ENCODE assay signal across 22 cellular contexts in genomic region chr3:179671309-179671708, GRCh38. TPM values are rescaled to one million over a fixed set of nuclear protein-coding genes. Genes with fewer than 3 reads are reported as not detected.
DNase-seq lines count a peak whose midpoint lies in the region; ATAC-seq and TF ChIP-seq lines count a peak whose summit lies in the region.
"Had no signal": no experiment of that assay in that cellular context is flagged by ENCODE, and none has a peak within 500 bp of the region (broad histone marks: within the 10 kb centered on the region; RNA-seq: fewer than 3 reads in every experiment).

No MANE protein-coding gene starts in this region.

- TF ChIP-seq EP300 in upper lobe of left lung (IDR thresholded peaks at IDR 0.05): no peak

- DNase-seq in heart right ventricle: no peak
- no peak for DNase-seq in left ventricle myocardium superior
- no peak for DNase-seq in endothelial cell (ENCODE audit: low spot score)
- no peak for DNase-seq in lower lobe of right lung
- no peak for DNase-seq in upper lobe of left lung
- no peak for DNase-seq in retina
- no peak for DNase-seq in neural progenitor cell (ENCODE audit: low spot score)
- no peak for DNase-seq in NCI-H187 (lab: John Stamatoyannopoulos, UW)
- DNase-seq: 8988T; BE2C; CD4-positive, CD25-positive, alpha-beta regulatory T cell; COR-L47; DMS153; GDM1; KBM-7; NCI-H1694 treated with DMSO at 0.1 percent for 48 hours; NCI-H2227 treated with DMSO at 0.1 percent for 48 hours; NCI-H510A treated with DMSO at 0.1 percent for 48 hours; NCI-H774; OCI-M1; SHP77 treated with DMSO at 0.1 percent for 48 hours had no signal

- H3K4me3 Mint-ChIP-seq in endothelial cell (ENCODE audit: unreplicated experiment) (no peak overlapping the region), neural progenitor cell (no peak overlapping the region)
- H3K4me3 Mint-ChIP-seq: CD4-positive, CD25-positive, alpha-beta regulatory T cell had no signal

- peaks cover 50% of the 10 kb centered on the region for H4K20me1 ChIP-seq in neural progenitor cell (ENCODE audit: low read depth)

- H3K27ac Mint-ChIP-seq in endothelial cell (ENCODE audit: unreplicated experiment): peak overlapping the region; percentile 97
- H3K27ac Mint-ChIP-seq in neural progenitor cell: no peak overlapping the region
- H3K27ac Mint-ChIP-seq: CD4-positive, CD25-positive, alpha-beta regulatory T cell had no signal

- no peaks in the 10 kb centered on the region for H3K9me3 ChIP-seq in heart right ventricle
- H3K9me3 ChIP-seq in lower lobe of right lung: no peaks in the 10 kb centered on the region
- no peaks in the 10 kb centered on the region for H3K9me3 ChIP-seq in upper lobe of left lung
- H3K9me3 ChIP-seq in neural progenitor cell (ENCODE audit: low read depth): no peaks in the 10 kb centered on the region
- H3K9me3 ChIP-seq: BE2C had no signal

- H3K4me1 Mint-ChIP-seq in endothelial cell (ENCODE audit: unreplicated experiment) (peaks cover 14% of the 10 kb centered on the region), neural progenitor cell (peaks cover 6% of the 10 kb centered on the region)

- H3K4me2 ChIP-seq in neural progenitor cell: no peak overlapping the region

- intact Hi-C loops in heart right ventricle (cut with DNase I): no loop called here
- intact Hi-C loops in left ventricle myocardium superior (cut with micrococcal nuclease): no loop called here
- intact Hi-C loops in lower lobe of right lung (cut with DNase I): no loop called here

- H3K36me3 ChIP-seq in heart right ventricle: no peaks in the 10 kb centered on the region
- H3K36me3 ChIP-seq in lower lobe of right lung: no peaks in the 10 kb centered on the region
- H3K36me3 ChIP-seq in upper lobe of left lung: no peaks in the 10 kb centered on the region
- H3K36me3 ChIP-seq in neural progenitor cell: no peaks in the 10 kb centered on the region
- H3K36me3 ChIP-seq: BE2C, HAP-1 had no signal

- H3F3A ChIP-seq in neural progenitor cell (ENCODE audit: low read depth): peaks cover 7% of the 10 kb centered on the region

- TF ChIP-seq CTCF in heart right ventricle (IDR thresholded peaks at IDR 0.05) (no peak), endothelial cell (IDR thresholded peaks at IDR 0.05; ENCODE audit: unreplicated experiment) (no peak), lower lobe of right lung (IDR thresholded peaks at IDR 0.05) (no peak), upper lobe of left lung (IDR thresholded peaks at IDR 0.05) (no peak), neural progenitor cell (IDR thresholded peaks at IDR 0.05) (no peak)

- H3K9me3 Mint-ChIP-seq in endothelial cell (ENCODE audit: unreplicated experiment) (no peaks in the 10 kb centered on the region), neural progenitor cell (no peaks in the 10 kb centered on the region)

- 75 to 91% methylated on average over 1 of the region's 1 CpG for WGBS in heart right ventricle, 2 donors
- WGBS in upper lobe of left lung, 2 donors: 70 to 75% methylated on average over 1 of the region's 1 CpG

- ATAC-seq in heart right ventricle (no peak), left ventricle myocardium superior (no peak), lower lobe of right lung (no peak), upper lobe of left lung (ENCODE audit: low FRiP score in 2 of 2) (no peak)

- H3K36me3 Mint-ChIP-seq in endothelial cell (ENCODE audit: low read depth, unreplicated experiment) (peaks cover 18% of the 10 kb centered on the region), neural progenitor cell (peaks cover 24% of the 10 kb centered on the region)

- no peak overlapping the region for H3K9ac ChIP-seq in neural progenitor cell

- H3K27ac ChIP-seq in heart right ventricle (peak overlapping the region in 6 of 10 donors; percentile 4 to 54 (median 36)), lower lobe of right lung (peak overlapping the region; percentile 22), upper lobe of left lung (peak overlapping the region in 3 of 4 donors; percentile 49 to 77 (median 76)), neural progenitor cell (no peak overlapping the region)

- H3K27me3 Mint-ChIP-seq in endothelial cell (ENCODE audit: unreplicated experiment): peaks cover 11% of the 10 kb centered on the region
- peaks cover 2% of the 10 kb centered on the region for H3K27me3 Mint-ChIP-seq in neural progenitor cell (ENCODE audit: insufficient read depth, low read depth)
- H3K27me3 Mint-ChIP-seq: CD4-positive, CD25-positive, alpha-beta regulatory T cell had no signal

- H3K27me3 ChIP-seq in heart right ventricle (no peaks in the 10 kb centered on the region), lower lobe of right lung (ENCODE audit: low read depth) (no peaks in the 10 kb centered on the region), upper lobe of left lung (no peaks in the 10 kb centered on the region), neural progenitor cell (no peaks in the 10 kb centered on the region)
- H3K27me3 ChIP-seq: BE2C had no signal

- peaks cover 99% of the 10 kb centered on the region for H3K79me2 ChIP-seq in neural progenitor cell (ENCODE audit: low read depth)

- H3K4me1 ChIP-seq in heart right ventricle (peaks cover 0 to 64% (median 36%) of the 10 kb centered on the region in 9 donors), lower lobe of right lung (peaks cover 27% of the 10 kb centered on the region), upper lobe of left lung (peaks cover 16 to 34% (median 26%) of the 10 kb centered on the region in 4 donors), neural progenitor cell (peaks cover 7% of the 10 kb centered on the region)

- peak overlapping the region in 4 of 10 donors; percentile 0 to 29 (median 21) for H3K4me3 ChIP-seq in heart right ventricle
- H3K4me3 ChIP-seq in lower lobe of right lung: no peak overlapping the region
- no peak overlapping the region for H3K4me3 ChIP-seq in upper lobe of left lung
- no peak overlapping the region for H3K4me3 ChIP-seq in neural progenitor cell

- no peak for TF ChIP-seq POLR2A in upper lobe of left lung (IDR thresholded peaks at IDR 0.05)

- no peak overlapping the region for H2AFZ ChIP-seq in neural progenitor cell (replicated peaks)

RNA-seq across cellular contexts. Expression of gene USP13, which starts 18.5 kb away (rescaled TPM):
- total RNA-seq in heart right ventricle: 100 to 1,000 TPM; 101 to 181 (median 154) TPM
- polyA plus RNA-seq in heart right ventricle: 10 to 100 TPM; 13.7 to 22.2 TPM
- total RNA-seq in left ventricle myocardium superior: 156 TPM
- 18.9 TPM for total RNA-seq in endothelial cell (ENCODE audit: unreplicated experiment)
- total RNA-seq in lower lobe of right lung: 13.9 TPM
- 10 to 100 TPM; 14.4 to 34.6 (median 27.8) TPM for total RNA-seq in upper lobe of left lung
- total RNA-seq in neural progenitor cell (ENCODE audit: low replicate concordance): 17.7 and 18.1 TPM in 2 replicates
